In genomic region chr20:46642265-46642942, GRCh38 we compare ENCODE assay signal across 21 cellular contexts. TPM values are rescaled to one million over a fixed set of nuclear protein-coding genes. Genes with fewer than 3 reads are reported as not detected.
DNase-seq lines count a peak whose midpoint lies in the region; ATAC-seq, FAIRE-seq and TF ChIP-seq lines count a peak whose summit lies in the region.
"Had no signal": no experiment of that assay in that cellular context is flagged by ENCODE, and none has a peak within 500 bp of the region (broad histone marks: within the 10 kb centered on the region; RNA-seq: fewer than 3 reads in every experiment).

No MANE protein-coding gene starts in this region.

- H3K36me3 ChIP-seq in kidney (ENCODE audit: control insufficient read depth in 1 of 2, insufficient read depth in 2 of 2, low read length in 2 of 2) = peaks cover 3 to 9% of the 10 kb centered on the region in 2 donors
- H3K36me3 ChIP-seq: SJCRH30 had no signal

- H3K9ac ChIP-seq in kidney (ENCODE audit: low read length in 2 of 2) = no peak overlapping the region

- H3K9me3 ChIP-seq in kidney (ENCODE audit: control insufficient read depth in 1 of 2, low read length in 2 of 2) = no peaks in the 10 kb centered on the region
- H3K9me3 ChIP-seq: SJCRH30 had no signal

- H3K4me1 Mint-ChIP-seq in type B pancreatic cell (ENCODE audit: unreplicated experiment) = no peaks in the 10 kb centered on the region
- peaks cover 14% of the 10 kb centered on the region for H3K4me1 Mint-ChIP-seq in WTC11
- H3K4me1 Mint-ChIP-seq: CD4-positive, alpha-beta memory T cell had no signal

- H3K36me3 Mint-ChIP-seq in type B pancreatic cell = no peaks in the 10 kb centered on the region
- H3K36me3 Mint-ChIP-seq in WTC11 = no peaks in the 10 kb centered on the region
- H3K36me3 Mint-ChIP-seq: CD4-positive, alpha-beta memory T cell had no signal

- H3K27ac Mint-ChIP-seq in type B pancreatic cell = no peak overlapping the region
- no peak overlapping the region for H3K27ac Mint-ChIP-seq in WTC11
- H3K27ac Mint-ChIP-seq: CD4-positive, alpha-beta memory T cell had no signal

- DNase-seq in DMS53 (lab: John Stamatoyannopoulos, UW) = peak; percentile 27
- no peak for DNase-seq in DMS53 treated with DMSO at 0.1 percent for 48 hours (lab: John Stamatoyannopoulos, UW; ENCODE audit: unreplicated experiment)
- peak; percentile 49 for DNase-seq in SK-N-DZ (ENCODE audit: low spot score)
- DNase-seq in kidney = no peak
- peak; percentile 44 for DNase-seq in type B pancreatic cell (ENCODE audit: extremely low spot score, unreplicated experiment)
- no peak for DNase-seq in WTC11 (ENCODE audit: low spot score)
- DNase-seq in activated T-cell treated with anti-CD3 and anti-CD28 coated beads for 4 hours = no peak
- DNase-seq in activated effector memory CD4-positive, alpha-beta T cell treated with Interleukin-2 at 50 U/mL for 16 hours = no peak
- DNase-seq: 8988T; CD4-positive, alpha-beta memory T cell; IMR-90; Kasumi-1; MM.1S; NCI-H1092 treated with DMSO at 0.1 percent for 48 hours; NCI-H2081 treated with DMSO at 0.1 percent for 48 hours; NCI-H2227 treated with DMSO at 0.1 percent for 48 hours; NCI-H526; OCI-M1; RPMI8226; SJCRH30 had no signal

- H3K27me3 Mint-ChIP-seq in type B pancreatic cell = peaks cover 8% of the 10 kb centered on the region
- H3K27me3 Mint-ChIP-seq in WTC11 (ENCODE audit: low read depth) = no peaks in the 10 kb centered on the region; the same call in 1 of the 2 replicates

- no peak for TF ChIP-seq CTCF in kidney (IDR thresholded peaks at IDR 0.05; ENCODE audit: borderline replicate concordance, extremely low read depth, insufficient read depth)
- no peak for TF ChIP-seq CTCF in type B pancreatic cell (conservative IDR thresholded peaks at IDR 0.05)
- TF ChIP-seq CTCF in WTC11 (IDR thresholded peaks at IDR 0.05) = no peak

- H3K4me1 ChIP-seq in kidney (ENCODE audit: control insufficient read depth in 1 of 2, insufficient read depth in 1 of 2, low read depth in 1 of 2, low read length in 2 of 2) = peaks cover 0 to 8% of the 10 kb centered on the region in 2 donors

- CTCF ChIA-PET in WTC11 (lab: Charles Lee) = no interaction called here

- intact Hi-C loops in kidney (cut with DNase I) = no loop called here

- peak overlapping the region; percentile 73 to 74 for H3K27ac ChIP-seq in kidney (ENCODE audit: low read depth in 2 of 2, low read length in 2 of 2)
- H3K27ac ChIP-seq: SJCRH30 had no signal

- H3K4me3 Mint-ChIP-seq in type B pancreatic cell (no peak overlapping the region), WTC11 (no peak overlapping the region)
- H3K4me3 Mint-ChIP-seq: CD4-positive, alpha-beta memory T cell had no signal

- ATAC-seq in WTC11 = no peak

- FAIRE-seq in kidney (lab: Jason Lieb, UNC) = no peak
- FAIRE-seq: H1 had no signal

- H3K4me3 ChIP-seq in kidney (ENCODE audit: low read length in 2 of 2) = no peak overlapping the region
- H3K4me3 ChIP-seq: SJCRH30 had no signal

- H3K9me3 Mint-ChIP-seq in type B pancreatic cell (no peaks in the 10 kb centered on the region), WTC11 (no peaks in the 10 kb centered on the region)
- H3K9me3 Mint-ChIP-seq: CD4-positive, alpha-beta memory T cell had no signal

- POLR2A ChIA-PET in WTC11 (lab: Charles Lee) = no interaction called here

TF ChIP-seq in WTC11, 78 proteins besides CTCF, POLR2A, EP300 and RAD21:
- TF ChIP-seq ZNF263 (CRISPR knock-in tag; IDR thresholded peaks at IDR 0.05; ENCODE audit: low read depth) (no peak), NFATC4 (CRISPR knock-in tag; IDR thresholded peaks at IDR 0.05) (no peak), SMAD3 (CRISPR knock-in tag; IDR thresholded peaks at IDR 0.05; ENCODE audit: borderline replicate concordance) (no peak), ETV6 (CRISPR knock-in tag; IDR thresholded peaks at IDR 0.05) (no peak), RORB (CRISPR knock-in tag; IDR thresholded peaks at IDR 0.05) (no peak), ZNF121 (CRISPR knock-in tag; IDR thresholded peaks at IDR 0.05) (no peak), ERG (CRISPR knock-in tag; IDR thresholded peaks at IDR 0.05) (no peak), JAZF1 (CRISPR knock-in tag; IDR thresholded peaks at IDR 0.05) (no peak), ZNF416 (CRISPR knock-in tag; IDR thresholded peaks at IDR 0.05) (no peak)

RNA-seq across cellular contexts. Expression of gene SLC13A3, which starts 8.9 kb away (rescaled TPM):
- 0.03 TPM in 1 of 2 replicates, not detected in the other for polyA plus RNA-seq in SK-N-DZ (2014; cell fraction: cytosol; rRNA removed)
- 0.24 TPM in 1 of 2 replicates, not detected in the other for polyA plus RNA-seq in SK-N-DZ (2014; cell fraction: nucleus; rRNA removed)
- total RNA-seq in kidney = 31.5 TPM
- polyA plus RNA-seq in kidney (ENCODE audit: insufficient read depth, low read depth, low replicate concordance) = 241 TPM
- 3.2 and 7.9 TPM in 2 replicates for total RNA-seq in type B pancreatic cell (ENCODE audit: low replicate concordance)
- 10.6 to 13.5 TPM (median 11.9 TPM) in 3 replicates for total RNA-seq in WTC11 (2021)
- total RNA-seq: SJCRH30 had no signal
- polyA plus RNA-seq: CD4-positive, alpha-beta memory T cell had no signal

RNA-seq across cellular contexts. Expression of gene TP53RK, which starts 46.8 kb away (rescaled TPM):
- polyA plus RNA-seq in SK-N-DZ (2014; cell fraction: cytosol; rRNA removed) = 37.2 and 42.0 TPM in 2 replicates
- 22.1 and 23.2 TPM in 2 replicates for polyA plus RNA-seq in SK-N-DZ (2014; cell fraction: nucleus; rRNA removed)
- 11.0 TPM for total RNA-seq in kidney
- 9.3 TPM for polyA plus RNA-seq in kidney (ENCODE audit: insufficient read depth, low read depth, low replicate concordance)
- 11.4 and 13.6 TPM in 2 replicates for total RNA-seq in type B pancreatic cell (ENCODE audit: low replicate concordance)
- total RNA-seq in WTC11 (2021) = 11.9 to 13.4 TPM (median 12.4 TPM) in 3 replicates

Comparison
In these comparisons a context has a peak if more than half of its experiments do, and no peak if none do; other contexts are left out.
1. DNase-seq: peak in DMS53 (single experiment), SK-N-DZ (single experiment) and type B pancreatic cell (single experiment); none in DMS53 treated with DMSO at 0.1 percent for 48 hours (single experiment), kidney (single experiment), WTC11 (single experiment), activated T-cell treated with anti-CD3 and anti-CD28 coated beads for 4 hours (single experiment) and activated effector memory CD4-positive, alpha-beta T cell treated with Interleukin-2 at 50 U/mL for 16 hours (single experiment).